ENCODE assay signal across 19 cellular contexts in the genomic region with DNA sequence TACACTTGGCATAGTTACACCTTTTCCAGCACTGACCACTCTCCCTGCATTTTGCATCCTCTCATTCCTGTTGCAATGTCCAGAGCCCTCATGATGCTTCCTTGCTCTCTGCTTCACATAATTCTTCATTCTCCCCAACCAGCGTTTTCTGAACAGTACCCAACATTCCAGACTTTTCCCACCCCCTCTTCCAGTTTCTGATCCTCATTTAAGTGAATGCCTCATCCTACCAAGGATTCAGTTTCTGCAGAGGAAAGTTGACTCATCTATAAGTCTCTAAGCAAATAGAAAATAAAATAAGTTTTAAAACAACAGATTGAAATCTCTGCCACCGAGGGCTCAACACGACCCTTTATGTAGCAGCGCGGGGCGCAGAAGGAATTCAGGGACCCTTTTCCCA.
"Had no signal": no experiment of that assay in that cellular context is flagged by ENCODE, and none has a peak within 500 bp of the region (broad histone marks: within the 10 kb centered on the region; RNA-seq: fewer than 3 reads in every experiment).

No MANE protein-coding gene starts in this region.

- H3K4me3 ChIP-seq: mucosa of descending colon, suprapubic skin, upper lobe of left lung had no signal

- H3K4me3 Mint-ChIP-seq: activated CD4-positive, alpha-beta T cell treated with anti-CD3 and anti-CD28 coated beads for 36 hours; activated CD8-positive, alpha-beta T cell treated with anti-CD3 and anti-CD28 coated beads for 36 hours; activated naive CD8-positive, alpha-beta T cell treated with anti-CD3 and anti-CD28 coated beads, Interleukin-2, amount 50 U/mL, for 24 hours; effector memory CD8-positive, alpha-beta T cell had no signal

- H3K36me3 Mint-ChIP-seq: naive thymus-derived CD8-positive, alpha-beta T cell had no signal

- DNase-seq: activated CD4-positive, alpha-beta T cell treated with anti-CD3 and anti-CD28 coated beads for 36 hours; activated CD8-positive, alpha-beta memory T cell treated with anti-CD3 and anti-CD28 coated beads, Interleukin-2, amount 50 U/mL, for 48 hours; activated CD8-positive, alpha-beta T cell treated with anti-CD3 and anti-CD28 coated beads for 36 hours; activated naive CD8-positive, alpha-beta T cell treated with anti-CD3 and anti-CD28 coated beads, Interleukin-2, amount 50 U/mL, for 24 hours; central memory CD4-positive, alpha-beta T cell; cortex of kidney; effector memory CD8-positive, alpha-beta T cell; glutamatergic neuron; mucosa of descending colon; naive thymus-derived CD8-positive, alpha-beta T cell; stimulated activated CD4-positive, alpha-beta T cell treated with anti-CD3 and anti-CD28 coated beads, Interleukin-2, amount 100 ng/mL, for 24 hours; stimulated activated naive CD4-positive, alpha-beta T cell; T-helper 1 cell; upper lobe of left lung; WERI-Rb-1 had no signal

- H3K36me3 ChIP-seq: neutrophil, suprapubic skin, upper lobe of left lung, WERI-Rb-1 had no signal

- H3K9me3 ChIP-seq: mucosa of descending colon, neutrophil, suprapubic skin, upper lobe of left lung had no signal

- H3K9me3 Mint-ChIP-seq: activated CD8-positive, alpha-beta T cell treated with anti-CD3 and anti-CD28 coated beads for 36 hours; activated naive CD8-positive, alpha-beta T cell treated with anti-CD3 and anti-CD28 coated beads, Interleukin-2, amount 50 U/mL, for 24 hours; effector memory CD8-positive, alpha-beta T cell; naive thymus-derived CD8-positive, alpha-beta T cell had no signal

- ATAC-seq: activated CD4-positive, alpha-beta T cell treated with anti-CD3 and anti-CD28 coated beads for 36 hours; activated CD8-positive, alpha-beta T cell treated with anti-CD3 and anti-CD28 coated beads for 36 hours; activated naive CD8-positive, alpha-beta T cell treated with anti-CD3 and anti-CD28 coated beads, Interleukin-2, amount 50 U/mL, for 24 hours; effector memory CD8-positive, alpha-beta T cell; mucosa of descending colon; naive thymus-derived CD8-positive, alpha-beta T cell; sciatic nerve had no signal

- H3K27me3 ChIP-seq: upper lobe of left lung had no signal

- H3K27ac Mint-ChIP-seq: activated CD4-positive, alpha-beta T cell treated with anti-CD3 and anti-CD28 coated beads for 36 hours; activated CD8-positive, alpha-beta T cell treated with anti-CD3 and anti-CD28 coated beads for 36 hours; activated naive CD8-positive, alpha-beta T cell treated with anti-CD3 and anti-CD28 coated beads, Interleukin-2, amount 50 U/mL, for 24 hours; effector memory CD8-positive, alpha-beta T cell; progenitor cell of endocrine pancreas had no signal
